ENCODE assay signal across 12 cellular contexts in genomic region chr15:63483521-63484371, GRCh38. TPM values are rescaled to one million over a fixed set of nuclear protein-coding genes. Genes with fewer than 3 reads are reported as not detected.
DNase-seq lines count a peak whose midpoint lies in the region; ATAC-seq, FAIRE-seq and TF ChIP-seq lines count a peak whose summit lies in the region.
"Had no signal": no experiment of that assay in that cellular context is flagged by ENCODE, and none has a peak within 500 bp of the region (broad histone marks: within the 10 kb centered on the region; RNA-seq: fewer than 3 reads in every experiment).

No MANE protein-coding gene starts in this region.

- H3K4me2 ChIP-seq in K562 (ENCODE audit: insufficient read depth, low read length), result no peak overlapping the region

- CTCF ChIA-PET in K562 (lab: Yijun Ruan, JAX; ENCODE audit: low intra/inter-chr PET ratio), result no interaction called here

- TF ChIP-seq RAD21 in K562 (CRISPR knock-in tag; conservative IDR thresholded peaks at IDR 0.05 in 1 of 2, IDR thresholded peaks at IDR 0.05 in 1 of 2), result no peak

- H4K20me1 ChIP-seq in K562 (replicated peaks; ENCODE audit: control insufficient read depth, insufficient read depth, low read length), result no peaks in the 10 kb centered on the region

- H3K4me1 Mint-ChIP-seq in nephron, result peaks cover 13% of the 10 kb centered on the region

- FAIRE-seq in K562 (lab: Jason Lieb, UNC), result no peak
- FAIRE-seq: colon had no signal

- no peak overlapping the region for H3K4me3 ChIP-seq in K562

- DNase-seq in NOMO-1 treated with DMSO at 0.1 percent for 48 hours (lab: John Stamatoyannopoulos, UW; ENCODE audit: unreplicated experiment) (peak; percentile 54), NOMO-1 treated with dmso at 0.1 percent for 144 hours (lab: John Stamatoyannopoulos, UW; ENCODE audit: unreplicated experiment) (no peak), NCI-H69 (lab: John Stamatoyannopoulos, UW) (peak; percentile 64), K562 (ENCODE audit: extremely low read depth in 1 of 4, low spot score in 3 of 4) (no peak), Ammon's horn (ENCODE audit: low spot score) (no peak)
- DNase-seq: 8988T, NCI-H510A, retina had no signal

- no peak overlapping the region for H3K4me3 Mint-ChIP-seq in nephron

- H3K9me1 ChIP-seq in K562 (ENCODE audit: control insufficient read depth, insufficient read depth, low read length), result no peaks in the 10 kb centered on the region

- H3K27ac ChIP-seq in K562 (ENCODE audit: extremely low read depth, low read depth, low read length), result no peak overlapping the region

- 60% methylated on average over 6 of the region's 6 CpGs for WGBS in K562 (ENCODE audit: insufficient coverage, low coverage, missing lambda C conversion rate)

- ATAC-seq in K562, result no peak
- no peak for ATAC-seq in HG03439 (IDR thresholded peaks at IDR 0.05; ENCODE audit: unreplicated experiment)
- no peak for ATAC-seq in HG02623 (IDR thresholded peaks at IDR 0.05; ENCODE audit: unreplicated experiment)

- no peaks in the 10 kb centered on the region for H3K36me3 ChIP-seq in K562 (ENCODE audit: control insufficient read depth, insufficient read depth, low read length)

- TF ChIP-seq EP300 in K562 (IDR thresholded peaks at IDR 0.05; ENCODE audit: low read length), result no peak

- BruUV-seq in K562 (replicated peaks; lab: Mats Ljungman, UMichigan), result no TSS peak

- TF ChIP-seq CTCF in K562 (IDR thresholded peaks at IDR 0.05 in 2 of 3, conservative IDR thresholded peaks at IDR 0.05 in 1 of 3; ENCODE audit: insufficient read depth in 2 of 3, low read depth in 1 of 3, low read length in 3 of 3), result no peak
- TF ChIP-seq CTCF in nephron (IDR thresholded peaks at IDR 0.05; ENCODE audit: unreplicated experiment in 3 of 3), result no peak

- no peaks in the 10 kb centered on the region for H3K9me3 ChIP-seq in K562 (replicated peaks; ENCODE audit: control insufficient read depth, insufficient read depth, low read depth, low read length)

- no peaks in the 10 kb centered on the region for H3K27me3 ChIP-seq in K562 (ENCODE audit: control insufficient read depth in 2 of 2, insufficient read depth in 2 of 2, low read length in 2 of 2)

- no peaks in the 10 kb centered on the region for H3K9me3 Mint-ChIP-seq in nephron

- peaks cover 3% of the 10 kb centered on the region for H3K27me3 Mint-ChIP-seq in nephron (ENCODE audit: low read depth)

- POLR2A ChIA-PET in K562 (lab: Yijun Ruan, JAX), result interaction anchor here (0.6 to 1.9 kb wide), 5 partner anchors 9 to 263 kb away, joined by 3 to 5 read pairs (median 3); partner anchors contain the start of gene USP3

- H3K36me3 Mint-ChIP-seq in nephron (ENCODE audit: low read depth), result no peaks in the 10 kb centered on the region

- H3K79me2 ChIP-seq in K562 (ENCODE audit: control insufficient read depth, insufficient read depth, low read length), result no peaks in the 10 kb centered on the region

- H3K4me1 ChIP-seq in K562 (replicated peaks in 1 of 2; ENCODE audit: control insufficient read depth in 2 of 2, insufficient read depth in 2 of 2, low read length in 2 of 2), result peaks cover 8 to 16% of the 10 kb centered on the region in 2 experiments; a peak in 4 of 5 replicates

- intact Hi-C loops in K562 (cut with micrococcal nuclease), result no loop called here

- H3K9ac ChIP-seq in K562 (ENCODE audit: insufficient read depth in 1 of 2, low read depth in 2 of 2, low read length in 2 of 2), result no peak overlapping the region

- H3K27ac Mint-ChIP-seq in nephron, result peak overlapping the region in 2 of 3 experiments; percentile 5 to 14

- in situ Hi-C loops in K562 (cut with MboI), result no loop called here

- H2AFZ ChIP-seq in K562 (ENCODE audit: low read depth, low read length), result peak overlapping the region; percentile 54

- TF ChIP-seq POLR2A in K562 (conservative IDR thresholded peaks at IDR 0.05), result no peak

TF ChIP-seq in K562, 482 proteins besides CTCF, POLR2A, EP300 and RAD21:
- TF ChIP-seq ZBTB40 (IDR thresholded peaks at IDR 0.05) (no peak), ZBTB40 (CRISPR knock-in tag; IDR thresholded peaks at IDR 0.05) (no peak), NR2C2 (CRISPR knock-in tag; IDR thresholded peaks at IDR 0.05) (no peak), NR2C2 (tag; IDR thresholded peaks at IDR 0.05) (peak; percentile 32; the same call in 1 of the 2 replicates), NR2C1 (IDR thresholded peaks at IDR 0.05) (no peak), NR2C1 (tag; IDR thresholded peaks at IDR 0.05) (0 out of 2 replicates have a peak, but pooled peaks have one; percentile 20), CEBPB (tag; IDR thresholded peaks at IDR 0.05) (0 out of 2 replicates have a peak, but pooled peaks have one; percentile 25), CBX1 (IDR thresholded peaks at IDR 0.05; ENCODE audit: low read depth) (no peak)

RNA-seq across cellular contexts. Expression of gene USP3, which starts 20.6 kb away (rescaled TPM):
- 55.7 and 143 TPM in 2 replicates for total RNA-seq in K562 (2011; cell fraction: chromatin; rRNA removed; ENCODE audit: low replicate concordance)
- 31.0 and 37.8 TPM in 2 replicates for total RNA-seq in K562 (2011; cell fraction: nucleolus; rRNA removed)
- 72.7 and 100 TPM in 2 replicates for total RNA-seq in K562 (2011; cell fraction: nucleoplasm; rRNA removed)
- 21.7 and 31.2 TPM in 2 replicates for total RNA-seq in K562 (2014; rRNA removed)
- total RNA-seq in K562 (2014; rRNA removed; fragmentation: Illumina TruSeq; extraction: Trizol), result 49.7 and 50.3 TPM in 2 replicates
- total RNA-seq in K562 (2015; rRNA removed; fragmentation: Illumina TruSeq; extraction: Trizol), result 44.6 and 46.1 TPM in 2 replicates
- 48.8 and 54.3 TPM in 2 replicates for total RNA-seq in K562 (2021)
- 17.3 and 23.1 TPM in 2 replicates for polyA plus RNA-seq in K562 (2011; rRNA removed)
- polyA plus RNA-seq in K562 (2011; cell fraction: cytosol; rRNA removed), result 12.0 and 15.1 TPM in 2 replicates
- polyA plus RNA-seq in K562 (2011; cell fraction: nucleus; rRNA removed), result 47.4 and 78.4 TPM in 2 replicates
- 29.3 and 55.6 TPM in 2 replicates for polyA plus RNA-seq in K562 (2012)
- 38.7 and 42.8 TPM in 2 replicates for polyA plus RNA-seq in K562 (2014; fragmentation: Illumina TruSeq; extraction: Trizol)
- polyA plus RNA-seq in K562 (2014; fragmentation: Nextera tagmentation; extraction: Ambion mirVana), result 10 to 100 TPM; 24.3 to 34.8 TPM
- polyA plus RNA-seq in K562 (2014; rRNA removed), result 19.5 and 21.2 TPM in 2 replicates
- 35.6 and 53.7 TPM in 2 replicates for polyA minus RNA-seq in K562 (2011; rRNA and poly(A)+ RNA removed)
- 23.0 and 36.5 TPM in 2 replicates for polyA minus RNA-seq in K562 (2011; cell fraction: cytosol; rRNA and poly(A)+ RNA removed)
- polyA minus RNA-seq in K562 (2011; cell fraction: nucleus; rRNA and poly(A)+ RNA removed), result 50.5 and 79.3 TPM in 2 replicates

Comparison
In these comparisons a context has a peak if more than half of its experiments do, and no peak if none do; other contexts are left out.
1. DNase-seq: peak in NOMO-1 treated with DMSO at 0.1 percent for 48 hours (single experiment) and NCI-H69 (single experiment); none in NOMO-1 treated with dmso at 0.1 percent for 144 hours (single experiment), K562 (0 of 4) and Ammon's horn (single experiment).